In the genomic region with DNA sequence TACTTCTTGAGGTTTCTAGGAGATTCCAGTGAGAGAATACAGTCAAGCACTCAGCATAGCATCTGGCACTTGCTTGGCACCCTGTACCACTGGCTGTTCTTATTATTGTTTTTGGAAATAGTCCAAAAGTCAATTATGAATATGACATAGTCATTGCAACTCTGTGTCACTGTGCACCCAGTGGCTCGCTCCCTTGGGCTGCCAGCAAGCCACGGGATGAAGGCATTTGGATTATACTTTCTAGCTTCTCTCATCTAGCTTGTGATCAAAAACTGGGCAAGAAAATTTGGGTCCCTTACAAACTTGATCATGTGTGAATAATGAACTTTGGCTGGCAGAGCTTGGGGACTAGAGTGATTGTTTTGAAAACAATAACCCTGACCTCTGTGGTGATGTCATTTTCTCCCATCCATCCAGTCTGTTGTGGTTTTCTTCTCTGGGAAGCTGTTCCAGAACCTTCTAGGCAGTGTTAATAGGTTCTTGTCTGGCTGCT, we compare ENCODE assay signal across 9 cellular contexts. TPM values are rescaled to one million over a fixed set of nuclear protein-coding genes. Genes with fewer than 3 reads are reported as not detected.
DNase-seq lines count a peak whose midpoint lies in the region; ATAC-seq, FAIRE-seq and TF ChIP-seq lines count a peak whose summit lies in the region.
"Had no signal": no experiment of that assay in that cellular context is flagged by ENCODE, and none has a peak within 500 bp of the region (broad histone marks: within the 10 kb centered on the region; RNA-seq: fewer than 3 reads in every experiment).

No MANE protein-coding gene starts in this region.

- CTCF ChIA-PET in endothelial cell of umbilical vein (lab: Charles Lee): interaction anchor here (2.4 kb wide), 1 partner anchor 139 kb away, joined by 7 read pairs; no protein-coding TSS in a partner anchor
- CTCF ChIA-PET in activated CD4-positive, alpha-beta memory T cell treated with anti-CD3 and anti-CD28 coated beads for 36 hours (lab: Charles Lee): no interaction called here

- no peaks in the 10 kb centered on the region for H3K36me3 Mint-ChIP-seq in activated CD4-positive, alpha-beta memory T cell treated with anti-CD3 and anti-CD28 coated beads for 36 hours
- no peaks in the 10 kb centered on the region for H3K36me3 Mint-ChIP-seq in activated naive CD8-positive, alpha-beta T cell treated with anti-CD3 and anti-CD28 coated beads, Interleukin-2, amount 50 U/mL, for 24 hours (ENCODE audit: low read depth)

- dilution Hi-C loops in endothelial cell of umbilical vein (cut with MboI; ENCODE audit: extremely low pct_ligation_motif_present, low sequenced_read_pairs): no loop called here

- 19 to 34% (median 29%) methylated on average over 2 of the region's 2 CpGs for WGBS in psoas muscle, 3 donors
- 93% methylated on average over 2 of the region's 2 CpGs for WGBS in smooth muscle cell (ENCODE audit: low lambda C conversion rate)

- H3K27ac Mint-ChIP-seq in activated CD4-positive, alpha-beta memory T cell treated with anti-CD3 and anti-CD28 coated beads for 36 hours: no peak overlapping the region
- H3K27ac Mint-ChIP-seq in activated naive CD8-positive, alpha-beta T cell treated with anti-CD3 and anti-CD28 coated beads, Interleukin-2, amount 50 U/mL, for 24 hours: no peak overlapping the region
- H3K27ac Mint-ChIP-seq: stimulated activated naive CD8-positive, alpha-beta T cell treated with anti-CD3 and anti-CD28 coated beads, Interleukin-15, amount 100 ng/mL, for 72 hours had no signal

- peak; percentile 59 for FAIRE-seq in endothelial cell of umbilical vein (lab: Jason Lieb, UNC)

- H2AFZ ChIP-seq in endothelial cell of umbilical vein (ENCODE audit: low read depth, low read length) (no peak overlapping the region), smooth muscle cell (ENCODE audit: low read depth) (no peak overlapping the region)

- DNase-seq in EH (ENCODE audit: low read depth): peak; percentile 75
- peak; percentile 76 for DNase-seq in NCI-H2171 treated with DMSO at 0.1 percent for 48 hours (lab: John Stamatoyannopoulos, UW)
- DNase-seq in endothelial cell of umbilical vein (ENCODE audit: low read depth, low spot score): peak; percentile 30
- DNase-seq in psoas muscle: peak; percentile 24 to 57
- DNase-seq in activated CD4-positive, alpha-beta memory T cell treated with anti-CD3 and anti-CD28 coated beads for 36 hours: no peak
- no peak for DNase-seq in smooth muscle cell (lab: John Stamatoyannopoulos, UW; ENCODE audit: unreplicated experiment)
- DNase-seq in stimulated activated CD8-positive, alpha-beta memory T cell treated with anti-CD3 and anti-CD28 coated beads, Interleukin-4, amount 100 ng/mL, for 48 hours: no peak
- DNase-seq in activated naive CD8-positive, alpha-beta T cell treated with anti-CD3 and anti-CD28 coated beads, Interleukin-2, amount 50 U/mL, for 24 hours: no peak
- DNase-seq: stimulated activated naive CD8-positive, alpha-beta T cell treated with anti-CD3 and anti-CD28 coated beads, Interleukin-15, amount 100 ng/mL, for 72 hours had no signal

- H3K9me3 ChIP-seq in endothelial cell of umbilical vein (replicated peaks; ENCODE audit: control insufficient read depth, insufficient read depth, low read length) (no peaks in the 10 kb centered on the region), psoas muscle (no peaks in the 10 kb centered on the region), smooth muscle cell (replicated peaks; ENCODE audit: low read depth) (no peaks in the 10 kb centered on the region)

- H3K79me2 ChIP-seq in endothelial cell of umbilical vein (ENCODE audit: control insufficient read depth, insufficient read depth, low read length) (no peaks in the 10 kb centered on the region), smooth muscle cell (ENCODE audit: low read depth) (no peaks in the 10 kb centered on the region)

- no peak for TF ChIP-seq CTCF in endothelial cell of umbilical vein (IDR thresholded peaks at IDR 0.05; ENCODE audit: extremely low read depth in 1 of 2, insufficient read depth in 1 of 2, low read depth in 1 of 2, low read length in 2 of 2)
- no peak for TF ChIP-seq CTCF in psoas muscle (IDR thresholded peaks at IDR 0.05)
- TF ChIP-seq CTCF in smooth muscle cell (IDR thresholded peaks at IDR 0.05; ENCODE audit: borderline replicate concordance, insufficient read depth, poor library complexity, severe bottlenecking): no peak

- no peak overlapping the region for H3K4me3 Mint-ChIP-seq in activated CD4-positive, alpha-beta memory T cell treated with anti-CD3 and anti-CD28 coated beads for 36 hours
- H3K4me3 Mint-ChIP-seq in activated naive CD8-positive, alpha-beta T cell treated with anti-CD3 and anti-CD28 coated beads, Interleukin-2, amount 50 U/mL, for 24 hours: no peak overlapping the region
- H3K4me3 Mint-ChIP-seq: stimulated activated naive CD8-positive, alpha-beta T cell treated with anti-CD3 and anti-CD28 coated beads, Interleukin-15, amount 100 ng/mL, for 72 hours had no signal

- no peaks in the 10 kb centered on the region for H3K4me1 Mint-ChIP-seq in activated CD4-positive, alpha-beta memory T cell treated with anti-CD3 and anti-CD28 coated beads for 36 hours (ENCODE audit: low read depth)
- H3K4me1 Mint-ChIP-seq in activated naive CD8-positive, alpha-beta T cell treated with anti-CD3 and anti-CD28 coated beads, Interleukin-2, amount 50 U/mL, for 24 hours: no peaks in the 10 kb centered on the region
- H3K4me1 Mint-ChIP-seq: stimulated activated naive CD8-positive, alpha-beta T cell treated with anti-CD3 and anti-CD28 coated beads, Interleukin-15, amount 100 ng/mL, for 72 hours had no signal

- H3K4me3 ChIP-seq in endothelial cell of umbilical vein (replicated peaks in 1 of 3; ENCODE audit: insufficient read depth in 1 of 3, low read depth in 1 of 3, low read length in 3 of 3) (no peak overlapping the region), psoas muscle (no peak overlapping the region), smooth muscle cell (no peak overlapping the region)

- no peaks in the 10 kb centered on the region for H3K9me1 ChIP-seq in endothelial cell of umbilical vein (replicated peaks; ENCODE audit: control insufficient read depth, extremely low read depth, insufficient read depth, low read length)

- H3K9ac ChIP-seq in endothelial cell of umbilical vein (replicated peaks; ENCODE audit: extremely low read depth, insufficient read depth, low read length) (no peak overlapping the region), smooth muscle cell (ENCODE audit: low read depth) (no peak overlapping the region)

- H3K27ac ChIP-seq in endothelial cell of umbilical vein (ENCODE audit: insufficient read depth, low read depth, low read length): no peak overlapping the region
- no peak overlapping the region for H3K27ac ChIP-seq in psoas muscle
- no peak overlapping the region for H3K27ac ChIP-seq in smooth muscle cell (ENCODE audit: low read depth)

- no peaks in the 10 kb centered on the region for H4K20me1 ChIP-seq in endothelial cell of umbilical vein (replicated peaks; ENCODE audit: control insufficient read depth, extremely low read depth, insufficient read depth, low read length)
- no peaks in the 10 kb centered on the region for H4K20me1 ChIP-seq in smooth muscle cell (ENCODE audit: low read depth)

- POLR2A ChIA-PET in endothelial cell of umbilical vein (lab: Charles Lee): no interaction called here
- POLR2A ChIA-PET in activated CD4-positive, alpha-beta memory T cell treated with anti-CD3 and anti-CD28 coated beads for 36 hours (lab: Charles Lee): no interaction called here

- H3K27me3 ChIP-seq in endothelial cell of umbilical vein (ENCODE audit: control insufficient read depth in 2 of 2, insufficient read depth in 2 of 2, low read length in 2 of 2) (peaks cover 3 to 7% of the 10 kb centered on the region in 2 experiments), psoas muscle (ENCODE audit: insufficient read depth in 3 of 3, low read length in 2 of 3) (no peaks in the 10 kb centered on the region), smooth muscle cell (ENCODE audit: low read depth) (no peaks in the 10 kb centered on the region)

- H3F3A ChIP-seq in smooth muscle cell (ENCODE audit: low read depth): no peaks in the 10 kb centered on the region

- BruUV-seq in endothelial cell of umbilical vein (replicated peaks; lab: Mats Ljungman, UMichigan): no TSS peak

- no peak overlapping the region for H3K4me2 ChIP-seq in endothelial cell of umbilical vein (ENCODE audit: insufficient read depth, low read length)
- H3K4me2 ChIP-seq in smooth muscle cell: no peak overlapping the region

- ATAC-seq in psoas muscle: peak; percentile 81 to 91 (median 86)
- ATAC-seq in activated naive CD8-positive, alpha-beta T cell treated with anti-CD3 and anti-CD28 coated beads, Interleukin-2, amount 50 U/mL, for 24 hours: no peak
- ATAC-seq: stimulated activated naive CD8-positive, alpha-beta T cell treated with anti-CD3 and anti-CD28 coated beads, Interleukin-15, amount 100 ng/mL, for 72 hours had no signal

- H3K9me3 Mint-ChIP-seq in activated CD4-positive, alpha-beta memory T cell treated with anti-CD3 and anti-CD28 coated beads for 36 hours: no peaks in the 10 kb centered on the region
- H3K9me3 Mint-ChIP-seq in activated naive CD8-positive, alpha-beta T cell treated with anti-CD3 and anti-CD28 coated beads, Interleukin-2, amount 50 U/mL, for 24 hours: peaks cover 8% of the 10 kb centered on the region

- no peaks in the 10 kb centered on the region for H3K27me3 Mint-ChIP-seq in activated CD4-positive, alpha-beta memory T cell treated with anti-CD3 and anti-CD28 coated beads for 36 hours
- H3K27me3 Mint-ChIP-seq in activated naive CD8-positive, alpha-beta T cell treated with anti-CD3 and anti-CD28 coated beads, Interleukin-2, amount 50 U/mL, for 24 hours: no peaks in the 10 kb centered on the region
- H3K27me3 Mint-ChIP-seq: stimulated activated naive CD8-positive, alpha-beta T cell treated with anti-CD3 and anti-CD28 coated beads, Interleukin-15, amount 100 ng/mL, for 72 hours had no signal

- H3K4me1 ChIP-seq in endothelial cell of umbilical vein (ENCODE audit: control insufficient read depth, extremely low read depth, insufficient read depth, low read length) (no peaks in the 10 kb centered on the region), psoas muscle (peaks cover 9% of the 10 kb centered on the region), smooth muscle cell (ENCODE audit: low read depth) (no peaks in the 10 kb centered on the region)

- intact Hi-C loops in endothelial cell of umbilical vein (cut with micrococcal nuclease) (no loop called here), psoas muscle (cut with DNase I) (no loop called here)
- intact Hi-C loops in activated CD4-positive, alpha-beta memory T cell treated with anti-CD3 and anti-CD28 coated beads for 36 hours (cut with micrococcal nuclease): no loop called here

- no peak for TF ChIP-seq POLR2A in endothelial cell of umbilical vein (IDR thresholded peaks at IDR 0.05; ENCODE audit: low read depth, low read length)

- H3K36me3 ChIP-seq in endothelial cell of umbilical vein (ENCODE audit: control insufficient read depth in 2 of 2, extremely low read depth in 1 of 2, insufficient read depth in 2 of 2, low read length in 2 of 2) (no peaks in the 10 kb centered on the region), psoas muscle (ENCODE audit: insufficient read depth in 1 of 2, low read depth in 1 of 2) (peaks cover 0 to 5% of the 10 kb centered on the region in 2 donors), smooth muscle cell (ENCODE audit: low read depth) (no peaks in the 10 kb centered on the region)

RNA-seq across cellular contexts. Expression of a gene that starts 32.8 kb away (rescaled TPM):
- 18.6 and 32.8 TPM in 2 replicates for total RNA-seq in endothelial cell of umbilical vein
- 10.0 and 14.3 TPM in 2 replicates for polyA plus RNA-seq in endothelial cell of umbilical vein
- 8.1 and 8.4 TPM in 2 replicates for polyA plus RNA-seq in endothelial cell of umbilical vein (2011; cell fraction: cytosol; rRNA removed)
- polyA plus RNA-seq in endothelial cell of umbilical vein (2011; cell fraction: nucleus; rRNA removed): 73.9 and 103 TPM in 2 replicates
- polyA plus RNA-seq in endothelial cell of umbilical vein (2012): 5.1 and 6.4 TPM in 2 replicates
- 36.1 and 37.3 TPM in 2 replicates for polyA minus RNA-seq in endothelial cell of umbilical vein
- polyA minus RNA-seq in endothelial cell of umbilical vein (2011; cell fraction: cytosol; rRNA and poly(A)+ RNA removed): 36.4 TPM
- polyA minus RNA-seq in endothelial cell of umbilical vein (2011; cell fraction: nucleus; rRNA and poly(A)+ RNA removed): 54.3 and 70.0 TPM in 2 replicates
- total RNA-seq in psoas muscle: 100 to 1,000 TPM; 169 to 279 (median 185) TPM
- polyA plus RNA-seq in psoas muscle: 10 to 100 TPM; 14.2 to 51.2 (median 26.5) TPM
- total RNA-seq in activated CD4-positive, alpha-beta memory T cell treated with anti-CD3 and anti-CD28 coated beads for 36 hours: not detected
- 6.7 and 7.6 TPM in 2 replicates for total RNA-seq in smooth muscle cell
- polyA plus RNA-seq in smooth muscle cell: 2.6 and 7.3 TPM in 2 replicates

Comparison
In these comparisons a context has a peak if more than half of its experiments do, and no peak if none do; other contexts are left out.
1. DNase-seq: peak in EH (single experiment), NCI-H2171 treated with DMSO at 0.1 percent for 48 hours (single experiment), endothelial cell of umbilical vein (single experiment) and psoas muscle (2 of 2); none in activated CD4-positive, alpha-beta memory T cell treated with anti-CD3 and anti-CD28 coated beads for 36 hours (single experiment), smooth muscle cell (single experiment), stimulated activated CD8-positive, alpha-beta memory T cell treated with anti-CD3 and anti-CD28 coated beads, Interleukin-4, amount 100 ng/mL, for 48 hours (single experiment) and activated naive CD8-positive, alpha-beta T cell treated with anti-CD3 and anti-CD28 coated beads, Interleukin-2, amount 50 U/mL, for 24 hours (single experiment).